ENCODE assay signal across 8 cellular contexts in the genomic region with DNA sequence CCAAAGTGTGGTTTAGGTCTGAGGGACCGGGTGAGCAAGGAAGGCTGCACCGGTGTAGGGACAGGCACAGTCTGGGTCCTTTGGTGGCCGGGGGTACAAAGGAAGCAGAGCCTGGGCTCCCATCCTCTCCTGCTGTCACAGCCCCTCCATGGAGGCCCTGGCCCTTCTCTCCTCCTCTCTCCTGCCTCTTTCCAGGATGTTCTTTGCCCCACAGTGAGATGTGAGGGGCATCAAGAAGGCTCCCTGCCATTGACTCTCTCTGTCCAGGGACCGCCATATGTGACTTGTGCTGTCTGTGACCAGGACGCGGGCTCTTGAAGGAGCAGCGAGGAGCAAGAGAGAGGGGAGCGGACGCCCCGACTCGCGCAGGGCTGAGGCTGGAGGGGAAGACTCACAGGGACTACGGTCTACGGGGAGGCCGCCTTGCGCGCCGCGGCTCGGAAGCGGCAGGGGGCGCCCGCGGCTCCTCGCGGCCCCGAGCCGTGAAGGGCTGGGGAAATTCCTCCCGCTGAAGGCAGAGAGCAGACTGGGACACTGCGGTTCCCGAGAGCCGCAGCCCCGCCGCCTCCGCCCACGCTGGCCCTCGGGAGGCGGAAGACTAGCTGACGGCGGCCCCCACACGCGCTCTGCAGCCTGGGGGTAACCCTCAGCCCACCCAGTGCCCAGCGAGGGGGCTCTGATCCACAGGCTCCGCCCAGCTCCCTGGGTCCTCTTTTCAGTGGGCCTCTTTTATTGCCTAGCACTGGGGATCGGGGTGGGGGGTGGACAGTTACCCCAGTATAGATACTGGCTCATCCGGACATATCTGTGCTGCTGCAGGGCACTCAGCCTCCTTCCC. TPM values are rescaled to one million over a fixed set of nuclear protein-coding genes. Genes with fewer than 3 reads are reported as not detected.
A peak's percentile ranks its signal among the peaks of the same experiment; 100 is the strongest.
DNase-seq lines count a peak whose midpoint lies in the region; ATAC-seq, FAIRE-seq and TF ChIP-seq lines count a peak whose summit lies in the region.

No MANE protein-coding gene starts in this region.

- peak overlapping the region; percentile 72 for H3K4me2 ChIP-seq in OCI-LY7 (ENCODE audit: low read length)

- H3K27ac Mint-ChIP-seq in natural killer cell: peak overlapping the region in 1 of 2 donors; percentile 87

- intact Hi-C loops in OCI-LY7 (cut with micrococcal nuclease; ENCODE audit: unreplicated experiment): loop anchor here (2.0 to 5.0 kb wide), 2 partner anchors 179 to 225 kb away; no protein-coding TSS in a partner anchor
- intact Hi-C loops in natural killer cell (cut with micrococcal nuclease): loop anchor here (1.0 to 10.0 kb wide), 3 partner anchors 15 to 352 kb away; a partner anchor contains a TSS

- H3K36me3 ChIP-seq in OCI-LY7 (ENCODE audit: insufficient read depth, low read length): no peaks in the 10 kb centered on the region

- no TSS peak for BruUV-seq in OCI-LY7 (replicated peaks; lab: Mats Ljungman, UMichigan)

- H3K36me3 Mint-ChIP-seq in natural killer cell: no peaks in the 10 kb centered on the region

- H2AFZ ChIP-seq in OCI-LY7 (ENCODE audit: low read length): peak overlapping the region; percentile 96

- FAIRE-seq in D721Med (lab: Jason Lieb, UNC) (no peak), HTR-8/SVneo (lab: Jason Lieb, UNC) (no peak)

- no peaks in the 10 kb centered on the region for H3K9me2 ChIP-seq in OCI-LY7 (ENCODE audit: insufficient read depth, low read length)

- peak; percentile 73 for TF ChIP-seq CTCF in D721Med (IDR thresholded peaks at IDR 0.05; ENCODE audit: insufficient read depth, missing control alignments)
- peak; percentile 84 for TF ChIP-seq CTCF in OCI-LY7 (conservative IDR thresholded peaks at IDR 0.05; ENCODE audit: low read length)
- TF ChIP-seq CTCF in fibroblast of mammary gland (conservative IDR thresholded peaks at IDR 0.05; ENCODE audit: control insufficient read depth, insufficient read depth, low read depth, low read length): peak; percentile 41
- TF ChIP-seq CTCF in natural killer cell (IDR thresholded peaks at IDR 0.05): peak; percentile 85

- POLR2A ChIA-PET in OCI-LY7 (lab: Charles Lee): no interaction called here

- DNase-seq in D721Med (ENCODE audit: insufficient read length, low spot score) (peak; percentile 86), HTR-8/SVneo (ENCODE audit: insufficient read length, low spot score) (peak; percentile 72), OCI-LY7 (ENCODE audit: low spot score) (peak; percentile 82), fibroblast of mammary gland (ENCODE audit: low read depth) (peak; percentile 66), natural killer cell (peak; percentile 79)
- DNase-seq in activated T-cell treated with anti-CD3 and anti-CD28 coated beads, Interleukin-2, amount 50 U/mL, for 48 hours: peak; percentile 85 to 88
- peak; percentile 51 to 73 (median 68) for DNase-seq in stimulated activated naive CD4-positive, alpha-beta T cell (lab: John Stamatoyannopoulos, UW)

- H3K9me3 ChIP-seq in OCI-LY7 (ENCODE audit: low read length): no peaks in the 10 kb centered on the region

- CTCF ChIA-PET in OCI-LY7 (lab: Charles Lee; ENCODE audit: unreplicated experiment): interaction anchor here (1.0 to 1.3 kb wide), 2 partner anchors 13 to 334 kb away, joined by 3 read pairs; no protein-coding TSS in a partner anchor

- peaks cover 11% of the 10 kb centered on the region for H3K4me1 ChIP-seq in OCI-LY7 (ENCODE audit: insufficient read depth, low read length, poor library complexity, severe bottlenecking)

- ATAC-seq in GM21390 (IDR thresholded peaks at IDR 0.05; ENCODE audit: unreplicated experiment): peak; percentile 98
- ATAC-seq in natural killer cell: peak; percentile 96 to 97 (median 96)

- H3K4me3 Mint-ChIP-seq in natural killer cell: peak overlapping the region; percentile 64

- H3K9me3 Mint-ChIP-seq in natural killer cell: no peaks in the 10 kb centered on the region

- H4K20me1 ChIP-seq in OCI-LY7 (ENCODE audit: insufficient read depth, low read length): no peaks in the 10 kb centered on the region

- no peak overlapping the region for H3K27ac ChIP-seq in OCI-LY7 (ENCODE audit: low read depth, low read length, poor library complexity, severe bottlenecking)

- peaks cover 6 to 10% of the 10 kb centered on the region in 2 donors for H3K4me1 Mint-ChIP-seq in natural killer cell

- peaks cover 5 to 10% of the 10 kb centered on the region in 2 donors for H3K27me3 Mint-ChIP-seq in natural killer cell (ENCODE audit: low read depth in 2 of 2)

- H3K79me2 ChIP-seq in OCI-LY7 (ENCODE audit: insufficient read depth, low read depth, low read length): no peaks in the 10 kb centered on the region

- H3K4me3 ChIP-seq in OCI-LY7 (ENCODE audit: low read depth, low read length, poor library complexity, severe bottlenecking) (peak overlapping the region; percentile 58), fibroblast of mammary gland (ENCODE audit: control insufficient read depth, low read depth, low read length) (peak overlapping the region; percentile 45)

RNA-seq across cellular contexts. Expression of a gene that starts 40.8 kb away (rescaled TPM):
- total RNA-seq in OCI-LY7 (2014; rRNA removed; shearing (Covaris generic)): not detected in 2 replicates
- not detected in 2 replicates for total RNA-seq in OCI-LY7 (2022)
- not detected for total RNA-seq in natural killer cell
